Comparison of ENCODE assay signal across 27 cellular contexts in the genomic region with DNA sequence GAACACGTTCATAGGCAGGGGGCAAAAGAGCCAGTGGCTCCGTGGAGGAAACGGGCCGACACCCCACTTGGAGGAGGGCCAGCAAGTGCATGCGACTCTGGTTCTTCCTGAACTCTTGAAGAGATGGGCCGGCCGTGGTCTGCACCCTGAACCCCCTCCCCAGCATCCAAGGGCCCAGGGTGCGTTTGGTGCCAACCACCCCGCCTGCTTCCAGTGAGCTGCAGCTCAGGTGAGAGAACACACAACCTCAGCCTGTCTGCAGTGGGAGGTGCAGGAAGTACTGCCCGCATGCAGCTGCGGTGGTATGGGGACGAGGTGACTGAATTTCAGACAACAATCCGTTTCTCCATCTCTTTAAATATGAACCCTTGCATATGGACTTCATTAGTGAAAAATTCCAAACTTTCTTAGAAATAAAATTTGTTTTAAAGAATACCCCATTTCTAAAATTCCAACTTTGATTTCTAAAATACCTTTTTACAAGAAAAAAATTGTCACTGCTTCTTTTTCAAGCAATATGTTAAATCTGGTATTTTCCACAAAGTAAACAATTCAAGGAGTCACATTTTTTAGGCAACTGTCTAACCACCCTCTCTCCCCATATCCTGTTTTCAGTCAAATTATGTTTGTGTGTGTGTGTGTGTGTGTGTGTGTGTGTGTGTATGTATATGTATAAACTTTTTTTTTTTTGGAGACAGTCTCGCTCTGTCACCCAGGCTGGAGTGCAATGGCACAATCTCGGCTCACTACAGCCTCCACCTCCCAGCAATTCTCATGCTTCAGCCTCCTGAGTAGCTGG. TPM values are rescaled to one million over a fixed set of nuclear protein-coding genes. Genes with fewer than 3 reads are reported as not detected.
A peak's percentile ranks its signal among the peaks of the same experiment; 100 is the strongest.
DNase-seq lines count a peak whose midpoint lies in the region; ATAC-seq and TF ChIP-seq lines count a peak whose summit lies in the region.
"Had no signal": no experiment of that assay in that cellular context is flagged by ENCODE, and none has a peak within 500 bp of the region (broad histone marks: within the 10 kb centered on the region; RNA-seq: fewer than 3 reads in every experiment).

No MANE protein-coding gene starts in this region.

- no peak overlapping the region for H3K23ac ChIP-seq in IMR-90 (ENCODE audit: low read depth, low read length)

- no peak overlapping the region for H4K5ac ChIP-seq in IMR-90 (ENCODE audit: low read depth, low read length)

- H3K27me3 Mint-ChIP-seq in CD4-positive, alpha-beta T cell: peaks cover 54% of the 10 kb centered on the region

- H3K9me1 ChIP-seq in IMR-90 (ENCODE audit: insufficient read depth, low read length): peaks cover 18% of the 10 kb centered on the region

- H3K14ac ChIP-seq in IMR-90 (replicated peaks; ENCODE audit: low read depth, low read length): no peak overlapping the region

- H3K4ac ChIP-seq in IMR-90 (ENCODE audit: low read depth, low read length): 0 out of 2 replicates have a peak overlapping the region, but pooled peaks have one; percentile 39

- no peak overlapping the region for H4K8ac ChIP-seq in IMR-90 (ENCODE audit: low read depth in 2 of 2, low read length in 2 of 2)

- no peak overlapping the region for H3K56ac ChIP-seq in IMR-90 (ENCODE audit: extremely low read depth, insufficient read depth, low read length)

- no TSS peak for BruUV-seq in IMR-90 (replicated peaks; lab: Mats Ljungman, UMichigan)

- no peak overlapping the region for H4K91ac ChIP-seq in IMR-90 (ENCODE audit: insufficient read depth, low read depth, low read length)

- H3K79me2 ChIP-seq in hepatocyte: no peaks in the 10 kb centered on the region

- H3K4me3 ChIP-seq in IMR-90 (ENCODE audit: insufficient read depth, low read depth, low read length) (no peak overlapping the region), hepatocyte (no peak overlapping the region), stomach (no peak overlapping the region), suprapubic skin (no peak overlapping the region)
- H3K4me3 ChIP-seq: esophagus muscularis mucosa, heart right ventricle, SJSA1, uterus had no signal

- peaks cover 25% of the 10 kb centered on the region for H3K27me3 ChIP-seq in CD4-positive, alpha-beta T cell (ENCODE audit: control insufficient read depth, insufficient read depth, low read length)
- H3K27me3 ChIP-seq in IMR-90 (ENCODE audit: control insufficient read depth, insufficient read depth, low read length): no peaks in the 10 kb centered on the region
- no peaks in the 10 kb centered on the region for H3K27me3 ChIP-seq in hepatocyte
- H3K27me3 ChIP-seq in stomach: peaks cover 0 to 8% (median 0%) of the 10 kb centered on the region in 3 donors
- H3K27me3 ChIP-seq in suprapubic skin: no peaks in the 10 kb centered on the region
- H3K27me3 ChIP-seq: esophagus muscularis mucosa, SJSA1, uterus had no signal

- H3K4me1 Mint-ChIP-seq in CD4-positive, alpha-beta T cell (ENCODE audit: low read depth): no peaks in the 10 kb centered on the region
- H3K4me1 Mint-ChIP-seq: endodermal cell had no signal

- H3K4me1 ChIP-seq in IMR-90 (ENCODE audit: control insufficient read depth, insufficient read depth, low read length): peaks cover 2% of the 10 kb centered on the region; the same call in 1 of the 2 replicates
- peaks cover 9% of the 10 kb centered on the region for H3K4me1 ChIP-seq in hepatocyte (ENCODE audit: insufficient read depth)
- peaks cover 0 to 13% (median 6%) of the 10 kb centered on the region in 4 donors for H3K4me1 ChIP-seq in stomach
- peaks cover 17% of the 10 kb centered on the region for H3K4me1 ChIP-seq in suprapubic skin
- H3K4me1 ChIP-seq: uterus had no signal

- H3K4me2 ChIP-seq in IMR-90 (ENCODE audit: low read depth, low read length) (no peak overlapping the region), hepatocyte (no peak overlapping the region)

- TF ChIP-seq EP300 in stomach (IDR thresholded peaks at IDR 0.05) (no peak), suprapubic skin (IDR thresholded peaks at IDR 0.05) (no peak)

- CTCF ChIA-PET in CD4-positive, alpha-beta T cell (lab: Charles Lee): interaction anchor here (0.7 kb wide), 1 partner anchor 43 kb away, joined by 3 read pairs; no protein-coding TSS in a partner anchor
- CTCF ChIA-PET in IMR-90 (lab: Yijun Ruan, JAX): no interaction called here

- H3K27ac ChIP-seq in CD4-positive, alpha-beta T cell (ENCODE audit: low read depth, low read length): no peak overlapping the region
- H3K27ac ChIP-seq in IMR-90 (ENCODE audit: insufficient read depth, low read length) (no peak overlapping the region), hepatocyte (peak overlapping the region; percentile 27), stomach (no peak overlapping the region), suprapubic skin (no peak overlapping the region)
- H3K27ac ChIP-seq: esophagus muscularis mucosa, heart right ventricle, SJSA1, uterus, WERI-Rb-1 had no signal

- peaks cover 12% of the 10 kb centered on the region for H3K9me3 ChIP-seq in CD4-positive, alpha-beta T cell (ENCODE audit: control insufficient read depth, low read length)
- H3K9me3 ChIP-seq in IMR-90 (ENCODE audit: control insufficient read depth, insufficient read depth, low read length) (peaks cover 8% of the 10 kb centered on the region), hepatocyte (ENCODE audit: low read depth) (no peaks in the 10 kb centered on the region), stomach (peaks cover 3 to 26% (median 16%) of the 10 kb centered on the region in 4 donors), suprapubic skin (no peaks in the 10 kb centered on the region)
- H3K9me3 ChIP-seq: uterus had no signal

- no peak overlapping the region for H2BK15ac ChIP-seq in IMR-90 (ENCODE audit: low read depth, low read length)

- no peak overlapping the region; the same call in 1 of the 2 replicates for H2BK120ac ChIP-seq in IMR-90 (ENCODE audit: low read depth, low read length)

- no peaks in the 10 kb centered on the region for H3K36me3 Mint-ChIP-seq in CD4-positive, alpha-beta T cell (ENCODE audit: low read depth)

- H3K79me1 ChIP-seq in IMR-90 (ENCODE audit: low read depth in 1 of 2, low read length in 2 of 2): peaks cover 0 to 6% of the 10 kb centered on the region in 2 experiments; a peak in 1 of 4 replicates

- no peak overlapping the region for H2AK9ac ChIP-seq in IMR-90 (replicated peaks; ENCODE audit: low read depth, low read length, poor library complexity)

- H4K20me1 ChIP-seq in IMR-90 (ENCODE audit: insufficient read depth, low read length) (no peaks in the 10 kb centered on the region; the same call in 1 of the 2 replicates), hepatocyte (ENCODE audit: insufficient read depth, poor library complexity, severe bottlenecking) (no peaks in the 10 kb centered on the region)

- no peaks in the 10 kb centered on the region for H3K9me2 ChIP-seq in hepatocyte (replicated peaks; ENCODE audit: insufficient read depth)

- 0 out of 2 replicates have a peak overlapping the region, but pooled peaks have one; percentile 45 for H2AK5ac ChIP-seq in IMR-90 (ENCODE audit: low read depth, low read length)

- dilution Hi-C loops in IMR-90 (cut with HindIII; ENCODE audit: low sequenced_read_pairs, unreplicated experiment): no loop called here

- no peak overlapping the region for H2BK5ac ChIP-seq in IMR-90 (ENCODE audit: low read depth, low read length, poor library complexity, severe bottlenecking)

- in situ Hi-C loops in IMR-90 (cut with MboI; ENCODE audit: low sequenced_read_pairs): no loop called here

- H2BK20ac ChIP-seq in IMR-90 (ENCODE audit: low read depth, low read length): no peak overlapping the region

- H3K27ac Mint-ChIP-seq in CD4-positive, alpha-beta T cell: no peak overlapping the region
- H3K27ac Mint-ChIP-seq: activated T-cell treated with anti-CD3 and anti-CD28 coated beads, Interleukin-2, amount 50 U/mL, for 72 hours; dendritic cell treated with granulocyte-macrophage colony-stimulating factor and Interleukin-4, amounts not matched to agents 40 ng/mL and 50 ng/mL, for 4 days; endodermal cell had no signal

- 68% methylated on average over 4 of the region's 15 CpGs; no CpG with 5 or more reads in 1 of the 2 experiments for WGBS in IMR-90 (ENCODE audit: extremely low coverage in 2 of 2, insufficient read length in 1 of 2), 2 experiments
- WGBS in hepatocyte (ENCODE audit: low lambda C conversion rate, missing lambda C conversion rate): 74% methylated on average over 15 of the region's 15 CpGs
- 69 to 79% (median 75%) methylated on average over 14 to 15 of the region's 15 CpGs for WGBS in stomach, 5 donors
- 59% methylated on average over 15 of the region's 15 CpGs for WGBS in suprapubic skin

- TF ChIP-seq POLR2A in IMR-90 (IDR thresholded peaks at IDR 0.05; ENCODE audit: low read depth, low read length): no peak
- TF ChIP-seq POLR2A in stomach (IDR thresholded peaks at IDR 0.05): no peak
- no peak for TF ChIP-seq POLR2A in suprapubic skin (IDR thresholded peaks at IDR 0.05)

- TF ChIP-seq CTCF in CD4-positive, alpha-beta T cell (IDR thresholded peaks at IDR 0.05): no peak
- TF ChIP-seq CTCF in IMR-90 (conservative IDR thresholded peaks at IDR 0.05; ENCODE audit: low read depth, low read length) (no peak), hepatocyte (IDR thresholded peaks at IDR 0.05; ENCODE audit: poor library complexity) (no peak), stomach (IDR thresholded peaks at IDR 0.05) (no peak), suprapubic skin (IDR thresholded peaks at IDR 0.05) (no peak)

- peaks cover 4% of the 10 kb centered on the region for H3K9me3 Mint-ChIP-seq in CD4-positive, alpha-beta T cell

- DNase-seq in CD4-positive, alpha-beta T cell: peak in 1 of 10 experiments; percentile 17
- no peak for DNase-seq in IMR-90
- DNase-seq in hepatocyte (ENCODE audit: low spot score): no peak
- DNase-seq in stomach: peak; percentile 24
- no peak for DNase-seq in NCI-H1417 treated with DMSO at 0.1 percent for 48 hours (lab: John Stamatoyannopoulos, UW)
- DNase-seq in suprapubic skin (ENCODE audit: low spot score in 2 of 2): no peak
- DNase-seq: activated CD4-positive, alpha-beta T cell treated with anti-CD3 and anti-CD28 coated beads for 4 hours; activated T-cell treated with anti-CD3 and anti-CD28 coated beads, Interleukin-2, amount 50 U/mL, for 72 hours; COR-L47; DMS79; endodermal cell; GF-D8; HCEC 1CT; heart right ventricle; kidney glomerular epithelial cell; NCI-H1436 treated with DMSO at 0.1 percent for 48 hours; NCI-H82; occipital lobe; stimulated activated CD4-positive, alpha-beta T cell treated with anti-CD3 and anti-CD28 coated beads, Interleukin-15, amount 100 ng/mL, for 24 hours; stimulated activated CD4-positive, alpha-beta T cell treated with anti-CD3 and anti-CD28 coated beads, Interleukin-4, amount 100 ng/mL, for 4 hours; uterus; WERI-Rb-1 had no signal

- H3K4me3 Mint-ChIP-seq in CD4-positive, alpha-beta T cell: no peak overlapping the region
- H3K4me3 Mint-ChIP-seq: activated T-cell treated with anti-CD3 and anti-CD28 coated beads, Interleukin-2, amount 50 U/mL, for 72 hours; dendritic cell treated with granulocyte-macrophage colony-stimulating factor and Interleukin-4, amounts not matched to agents 40 ng/mL and 50 ng/mL, for 4 days; endodermal cell; naive thymus-derived CD4-positive, alpha-beta T cell had no signal

- TF ChIP-seq RAD21 in IMR-90 (IDR thresholded peaks at IDR 0.05; ENCODE audit: low read length): no peak

- H3K18ac ChIP-seq in IMR-90 (ENCODE audit: low read depth, low read length): no peak overlapping the region

- H2AFZ ChIP-seq in IMR-90 (replicated peaks; ENCODE audit: low read length, poor library complexity) (peak overlapping the region; percentile 18), hepatocyte (no peak overlapping the region)

- intact Hi-C loops in CD4-positive, alpha-beta T cell (cut with DNase I, micrococcal nuclease): no loop called here
- intact Hi-C loops in IMR-90 (cut with micrococcal nuclease): no loop called here
- intact Hi-C loops in stomach (cut with DNase I; ENCODE audit: low total_unique reads): no loop called here

- H3K36me3 ChIP-seq in IMR-90 (ENCODE audit: control insufficient read depth, insufficient read depth, low read length): no peaks in the 10 kb centered on the region
- no peaks in the 10 kb centered on the region for H3K36me3 ChIP-seq in hepatocyte (replicated peaks; ENCODE audit: insufficient read depth, low read depth)
- H3K36me3 ChIP-seq in stomach: peaks cover 0 to under 1% (median 0%) of the 10 kb centered on the region in 4 donors
- peaks cover 5% of the 10 kb centered on the region for H3K36me3 ChIP-seq in suprapubic skin
- H3K36me3 ChIP-seq: esophagus muscularis mucosa, heart right ventricle, SJSA1, uterus had no signal

- POLR2A ChIA-PET in CD4-positive, alpha-beta T cell (lab: Charles Lee): no interaction called here
- POLR2A ChIA-PET in IMR-90 (lab: Charles Lee; ENCODE audit: unreplicated experiment): no interaction called here

- ATAC-seq in CD4-positive, alpha-beta T cell (ENCODE audit: poor library complexity): peak; percentile 68
- ATAC-seq in IMR-90 (ENCODE audit: low read depth) (no peak), HG03039 (IDR thresholded peaks at IDR 0.05; ENCODE audit: unreplicated experiment) (no peak)
- ATAC-seq: activated T-cell treated with anti-CD3 and anti-CD28 coated beads, Interleukin-2, amount 50 U/mL, for 72 hours; naive thymus-derived CD4-positive, alpha-beta T cell had no signal

- H3K9ac ChIP-seq in IMR-90 (ENCODE audit: low read depth, low read length): no peak overlapping the region

RNA-seq across cellular contexts. Expression of a gene that starts 59.1 kb away (rescaled TPM):
- 10 to 100 TPM; 61.0 to 61.5 TPM for total RNA-seq in CD4-positive, alpha-beta T cell
- total RNA-seq in IMR-90 (2012; rRNA removed): 13.9 and 18.3 TPM in 2 replicates
- 5.5 and 5.6 TPM in 2 replicates for polyA plus RNA-seq in IMR-90 (2012; rRNA removed)
- polyA plus RNA-seq in IMR-90 (2012; cell fraction: cytosol; rRNA removed): 3.1 and 3.7 TPM in 2 replicates
- polyA plus RNA-seq in IMR-90 (2012; cell fraction: nucleus; rRNA removed; ENCODE audit: low replicate concordance): 8.1 and 9.2 TPM in 2 replicates
- total RNA-seq in hepatocyte: 17.7 and 19.8 TPM in 2 replicates
- 5.3 and 7.6 TPM in 2 replicates for polyA plus RNA-seq in hepatocyte
- total RNA-seq in stomach: 10 to 100 TPM in 4 of 5 donors, 1 to 10 TPM in 1; 8.1 to 24.6 (median 14.3) TPM
- polyA plus RNA-seq in stomach: 1 to 10 TPM; 4.2 to 6.0 (median 5.0) TPM
- total RNA-seq in suprapubic skin: 10 to 100 TPM; 24.7 to 39.3 (median 32.7) TPM
